Comparison of ENCODE assay signal across 15 cellular contexts in genomic region chr17:82780981-82781893, GRCh38. TPM values are rescaled to one million over a fixed set of nuclear protein-coding genes. Genes with fewer than 3 reads are reported as not detected.
A peak's percentile ranks its signal among the peaks of the same experiment; 100 is the strongest.
DNase-seq lines count a peak whose midpoint lies in the region; ATAC-seq, FAIRE-seq and TF ChIP-seq lines count a peak whose summit lies in the region.
"Had no signal": no experiment of that assay in that cellular context is flagged by ENCODE, and none has a peak within 500 bp of the region (broad histone marks: within the 10 kb centered on the region; RNA-seq: fewer than 3 reads in every experiment).

No MANE protein-coding gene starts in this region.

- H3K36me3 ChIP-seq in HCT116 (ENCODE audit: control insufficient read depth in 1 of 2, insufficient read depth in 2 of 2, low read length in 2 of 2) = peaks cover 13 to 19% of the 10 kb centered on the region in 2 experiments; a peak in 3 of 4 replicates
- peaks cover 5 to 25% (median 14%) of the 10 kb centered on the region in 4 experiments; a peak in 7 of 8 replicates for H3K36me3 ChIP-seq in H1 (ENCODE audit: control insufficient read depth in 2 of 4, insufficient read depth in 4 of 4, low read length in 3 of 4)
- peaks cover 26 to 70% of the 10 kb centered on the region in 2 donors for H3K36me3 ChIP-seq in neuronal stem cell (replicated peaks in 1 of 2; ENCODE audit: control insufficient read depth in 2 of 2, insufficient read depth in 2 of 2, low read length in 2 of 2)

- H3K4me1 Mint-ChIP-seq in osteocyte (ENCODE audit: unreplicated experiment) = peaks cover 4% of the 10 kb centered on the region

- no peak overlapping the region for H2AFZ ChIP-seq in HCT116 (ENCODE audit: low read depth, low read length, poor library complexity, severe bottlenecking)
- H2AFZ ChIP-seq in H1 (ENCODE audit: low read length) = no peak overlapping the region
- no peak overlapping the region for H2AFZ ChIP-seq in neuronal stem cell (ENCODE audit: low read length)
- H2AFZ ChIP-seq: hepatocyte had no signal

- no peak overlapping the region for H2AK5ac ChIP-seq in H1 (ENCODE audit: low read depth, low read length)
- H2AK5ac ChIP-seq in neuronal stem cell (ENCODE audit: low read depth, low read length) = no peak overlapping the region

- H3K27me3 Mint-ChIP-seq in osteocyte (ENCODE audit: unreplicated experiment) = no peaks in the 10 kb centered on the region

- no peak overlapping the region for H2BK20ac ChIP-seq in H1 (ENCODE audit: low read length)

- RAD21 ChIA-PET in HCT116 (lab: Charles Lee; ENCODE audit: low non-redundant PET in 1 of 2, low total read pairs in 2 of 2, uncharacterized antibody in 2 of 2, unreplicated experiment in 2 of 2) = interaction anchor here (1.0 to 1.2 kb wide), 2 partner anchors 83 to 132 kb away, joined by 3 to 6 read pairs (median 6); no protein-coding TSS in a partner anchor

- no peak for TF ChIP-seq EP300 in H1 (IDR thresholded peaks at IDR 0.05; ENCODE audit: borderline replicate concordance in 1 of 2, low read depth in 2 of 2, low read length in 2 of 2)

- H3K9ac ChIP-seq in HCT116 (ENCODE audit: low read length) (no peak overlapping the region), H1 (replicated peaks in 1 of 4; ENCODE audit: extremely low read depth in 1 of 4, low read depth in 3 of 4, low read length in 3 of 4) (no peak overlapping the region), neuronal stem cell (ENCODE audit: low read depth, low read length, poor library complexity) (peak overlapping the region; percentile 67)
- H3K9ac ChIP-seq: KMS-11 had no signal

- H3K79me1 ChIP-seq in H1 (ENCODE audit: low read depth, low read length) = peaks cover 22% of the 10 kb centered on the region
- peaks cover 12% of the 10 kb centered on the region for H3K79me1 ChIP-seq in neuronal stem cell (ENCODE audit: low read depth, low read length)

- H3K79me2 ChIP-seq in HCT116 (ENCODE audit: insufficient read depth, low read length) = peaks cover 27% of the 10 kb centered on the region
- peaks cover 0 to 19% of the 10 kb centered on the region in 2 experiments; a peak in 1 of 4 replicates for H3K79me2 ChIP-seq in H1 (ENCODE audit: control insufficient read depth in 1 of 2, insufficient read depth in 2 of 2, low read length in 2 of 2)
- H3K79me2 ChIP-seq: hepatocyte had no signal

- no peak for FAIRE-seq in H1 (lab: Jason Lieb, UNC)

- no peak overlapping the region for H3K56ac ChIP-seq in H1 (replicated peaks; ENCODE audit: insufficient read length, low read depth, low read length)

- no peaks in the 10 kb centered on the region for H3K9me2 ChIP-seq in HCT116 (ENCODE audit: insufficient read depth)

- H3K9me3 Mint-ChIP-seq in osteocyte (ENCODE audit: unreplicated experiment) = no peaks in the 10 kb centered on the region
- H3K9me3 Mint-ChIP-seq: CD8-positive, alpha-beta T cell had no signal

- 86% methylated on average over 21 of the region's 27 CpGs; no CpG with 5 or more reads in 1 of the 2 experiments for WGBS in H1 (ENCODE audit: extremely low coverage in 1 of 2, insufficient coverage in 1 of 2, insufficient read length in 1 of 2, insufficient replicate concordance in 2 of 2, low coverage in 1 of 2, low lambda C conversion rate in 2 of 2, missing lambda C conversion rate in 1 of 2), 2 experiments
- WGBS in neuronal stem cell (ENCODE audit: extremely low coverage in 2 of 2, insufficient read length in 2 of 2, insufficient replicate concordance in 1 of 2), 2 donors = no CpG with 5 or more reads among the region's 27 CpGs

- H3K18ac ChIP-seq in H1 (ENCODE audit: extremely low read depth, low read length) (no peak overlapping the region; the same call in 1 of the 2 replicates), neuronal stem cell (ENCODE audit: low read length) (no peak overlapping the region)

- H3K14ac ChIP-seq in H1 (ENCODE audit: insufficient read length) = no peak overlapping the region
- no peak overlapping the region for H3K14ac ChIP-seq in neuronal stem cell (ENCODE audit: low read length)

- H3K23me2 ChIP-seq in H1 (ENCODE audit: low read depth, low read length) = no peaks in the 10 kb centered on the region

- peak; percentile 39 for ATAC-seq in HCT116
- ATAC-seq in HG02623 (IDR thresholded peaks at IDR 0.05; ENCODE audit: unreplicated experiment) = no peak

- H2BK5ac ChIP-seq in H1 (ENCODE audit: low read depth, low read length) (0 out of 2 replicates have a peak overlapping the region, but pooled peaks have one; percentile 2), neuronal stem cell (ENCODE audit: low read length) (no peak overlapping the region)

- H3K27ac Mint-ChIP-seq in osteocyte (ENCODE audit: unreplicated experiment) = no peak overlapping the region

- H2BK15ac ChIP-seq in H1 (ENCODE audit: low read length) (no peak overlapping the region), neuronal stem cell (ENCODE audit: low read length) (no peak overlapping the region)

- H4K20me1 ChIP-seq in HCT116 (ENCODE audit: insufficient read depth) = no peaks in the 10 kb centered on the region
- peaks cover 11 to 22% of the 10 kb centered on the region in 2 experiments for H4K20me1 ChIP-seq in H1 (replicated peaks in 1 of 2; ENCODE audit: control insufficient read depth in 1 of 2, insufficient read depth in 2 of 2, low read length in 2 of 2)

- no peak overlapping the region for H3K23ac ChIP-seq in H1 (ENCODE audit: insufficient read length)
- H3K23ac ChIP-seq in neuronal stem cell (ENCODE audit: low read depth, low read length, poor library complexity) = peak overlapping the region; percentile 55

- H4K91ac ChIP-seq in H1 (replicated peaks; ENCODE audit: insufficient read length, low read length) = no peak overlapping the region
- no peak overlapping the region for H4K91ac ChIP-seq in neuronal stem cell (ENCODE audit: low read depth, low read length, poor library complexity)

- TF ChIP-seq RAD21 in HCT116 (IDR thresholded peaks at IDR 0.05; ENCODE audit: low read depth) (no peak), H1 (IDR thresholded peaks at IDR 0.05 in 1 of 2, conservative IDR thresholded peaks at IDR 0.05 in 1 of 2; ENCODE audit: low read depth in 2 of 2, low read length in 2 of 2) (no peak)

- H3K4me2 ChIP-seq in HCT116 (ENCODE audit: low read length) = no peak overlapping the region
- H3K4me2 ChIP-seq in H1 (ENCODE audit: insufficient read depth in 1 of 2, low read depth in 2 of 2, low read length in 2 of 2) = no peak overlapping the region
- no peak overlapping the region for H3K4me2 ChIP-seq in neuronal stem cell (ENCODE audit: insufficient read depth, low read length, poor library complexity, severe bottlenecking)
- H3K4me2 ChIP-seq: hepatocyte, KMS-11, smooth muscle cell had no signal

- TF ChIP-seq POLR2A in HCT116 (IDR thresholded peaks at IDR 0.05; ENCODE audit: borderline replicate concordance, extremely low read depth, insufficient read depth, insufficient read length) = no peak
- no peak for TF ChIP-seq POLR2A in H1 (IDR thresholded peaks at IDR 0.05; ENCODE audit: control extremely low read depth in 1 of 2, low read depth in 2 of 2, low read length in 2 of 2)

- no peak overlapping the region for H2BK12ac ChIP-seq in H1 (ENCODE audit: low read depth, low read length)
- H2BK12ac ChIP-seq in neuronal stem cell (ENCODE audit: low read length) = no peak overlapping the region

- peak; percentile 15 for DNase-seq in NCI-H82 (lab: John Stamatoyannopoulos, UW)
- DNase-seq in NCI-H82 treated with DMSO at 0.1 percent for 48 hours (lab: John Stamatoyannopoulos, UW; ENCODE audit: unreplicated experiment) = no peak
- no peak for DNase-seq in HCT116 (ENCODE audit: low read depth, low spot score)
- no peak for DNase-seq in H1 (ENCODE audit: low read depth in 1 of 2, low spot score in 2 of 2)
- no peak for DNase-seq in neuronal stem cell (ENCODE audit: low spot score)
- DNase-seq in osteocyte (ENCODE audit: extremely low spot score, unreplicated experiment) = no peak
- no peak for DNase-seq in AG20443 (ENCODE audit: low spot score)

- H2BK120ac ChIP-seq in H1 (replicated peaks; ENCODE audit: low read depth, low read length) (no peak overlapping the region), neuronal stem cell (ENCODE audit: low read depth, low read length) (no peak overlapping the region)

- H4K5ac ChIP-seq in H1 (ENCODE audit: insufficient read length, low read depth, low read length) = no peak overlapping the region

- no peaks in the 10 kb centered on the region for H3K27me3 ChIP-seq in HCT116 (ENCODE audit: insufficient read depth, low read length)
- no peaks in the 10 kb centered on the region for H3K27me3 ChIP-seq in H1 (replicated peaks in 1 of 4; ENCODE audit: control insufficient read depth in 3 of 4, extremely low read depth in 1 of 4, insufficient read depth in 3 of 4, low read length in 3 of 4)
- H3K27me3 ChIP-seq in neuronal stem cell (ENCODE audit: control insufficient read depth in 3 of 3, insufficient read depth in 3 of 3, low read depth in 1 of 3, low read length in 3 of 3) = no peaks in the 10 kb centered on the region
- H3K27me3 ChIP-seq: hepatocyte, tibial nerve had no signal

- intact Hi-C loops in HCT116 (cut with micrococcal nuclease) = no loop called here

- H3K9me3 ChIP-seq in HCT116 (ENCODE audit: control insufficient read depth in 1 of 2, insufficient read depth in 1 of 2, low read depth in 1 of 2, low read length in 2 of 2) = no peaks in the 10 kb centered on the region
- peaks cover 0 to 3% of the 10 kb centered on the region in 2 experiments; a peak in 1 of 4 replicates for H3K9me3 ChIP-seq in H1 (ENCODE audit: insufficient read depth in 2 of 2, low read depth in 1 of 2, low read length in 1 of 2)
- H3K9me3 ChIP-seq in neuronal stem cell (replicated peaks in 1 of 2; ENCODE audit: control insufficient read depth in 2 of 2, insufficient read depth in 1 of 2, low read depth in 1 of 2, low read length in 2 of 2) = peaks cover 0 to 4% of the 10 kb centered on the region in 2 donors
- H3K9me3 ChIP-seq: tibial nerve had no signal

- no TSS peak for BruUV-seq in HCT116 (replicated peaks; lab: Mats Ljungman, UMichigan)

- no peak overlapping the region for H3K4ac ChIP-seq in H1 (replicated peaks; ENCODE audit: insufficient read length, low read depth, low read length)
- H3K4ac ChIP-seq in neuronal stem cell (ENCODE audit: low read length) = no peak overlapping the region

- H3K36me3 Mint-ChIP-seq in osteocyte (ENCODE audit: unreplicated experiment) = peaks cover 7% of the 10 kb centered on the region

- no peak overlapping the region for H3K4me3 ChIP-seq in HCT116 (replicated peaks in 1 of 2; ENCODE audit: low read depth in 1 of 2, low read length in 2 of 2)
- H3K4me3 ChIP-seq in H1 (ENCODE audit: extremely low read depth in 1 of 4, insufficient read depth in 2 of 4, low read depth in 3 of 4, low read length in 4 of 4) = no peak overlapping the region
- no peak overlapping the region for H3K4me3 ChIP-seq in neuronal stem cell (ENCODE audit: low read length in 2 of 2)
- H3K4me3 ChIP-seq: hepatocyte, smooth muscle cell, tibial nerve had no signal

- TF ChIP-seq CTCF in HCT116 (IDR thresholded peaks at IDR 0.05 in 2 of 3, conservative IDR thresholded peaks at IDR 0.05 in 1 of 3; ENCODE audit: borderline replicate concordance in 1 of 3, insufficient read depth in 1 of 3, low read depth in 2 of 3, low read length in 2 of 3) (no peak), H1 (IDR thresholded peaks at IDR 0.05; ENCODE audit: control extremely low read depth in 1 of 3, insufficient read depth in 1 of 3, low read depth in 1 of 3, low read length in 3 of 3) (no peak), osteocyte (IDR thresholded peaks at IDR 0.05) (no peak)

- POLR2A ChIA-PET in HCT116 (lab: Charles Lee) (no interaction called here), H1 (lab: Charles Lee; ENCODE audit: partially characterized antibody) (no interaction called here)

- H3K4me1 ChIP-seq in HCT116 (ENCODE audit: control insufficient read depth in 1 of 2, insufficient read depth in 2 of 2, low read length in 2 of 2) = no peaks in the 10 kb centered on the region
- H3K4me1 ChIP-seq in H1 (replicated peaks in 1 of 4; ENCODE audit: control insufficient read depth in 3 of 4, insufficient read depth in 4 of 4, low read length in 3 of 4) = peaks cover 0 to 4% (median 1%) of the 10 kb centered on the region in 4 experiments; a peak in 2 of 7 replicates
- H3K4me1 ChIP-seq in neuronal stem cell (ENCODE audit: control insufficient read depth in 2 of 2, insufficient read depth in 1 of 2, low read depth in 1 of 2, low read length in 2 of 2) = peaks cover 0 to 2% of the 10 kb centered on the region in 2 donors

- CTCF ChIA-PET in HCT116 (lab: Charles Lee) = interaction anchor here (0.8 to 2.6 kb wide), 6 partner anchors 10 to 151 kb away, joined by 3 to 26 read pairs (median 4); no protein-coding TSS in a partner anchor
- CTCF ChIA-PET in H1 (lab: Charles Lee; ENCODE audit: partially characterized antibody) = interaction anchor here (0.6 to 3.0 kb wide), 44 partner anchors 10 to 396 kb away, joined by 3 to 20 read pairs (median 4); partner anchors contain the start of gene ZNF750

- no peak overlapping the region for H3K27ac ChIP-seq in HCT116 (ENCODE audit: low read depth, low read length)
- no peak overlapping the region for H3K27ac ChIP-seq in H1 (ENCODE audit: low read depth, low read length)
- H3K27ac ChIP-seq in neuronal stem cell (replicated peaks; ENCODE audit: low read length) = no peak overlapping the region
- H3K27ac ChIP-seq: hepatocyte, KMS-11 had no signal

- H4K8ac ChIP-seq in H1 (ENCODE audit: extremely low read depth, insufficient read depth, low read length) (no peak overlapping the region), neuronal stem cell (ENCODE audit: low read depth, low read length) (no peak overlapping the region)

- H3K4me3 Mint-ChIP-seq in osteocyte (ENCODE audit: unreplicated experiment) = no peak overlapping the region
- H3K4me3 Mint-ChIP-seq: CD8-positive, alpha-beta T cell had no signal

RNA-seq across cellular contexts. Expression of gene TBCD, which starts 29.4 kb away (rescaled TPM):
- total RNA-seq in HCT116 (2021; ENCODE audit: unreplicated experiment) (152 TPM), osteocyte (74.0 and 75.7 TPM in 2 replicates)
- polyA plus RNA-seq in HCT116 (2012) = 140 and 154 TPM in 2 replicates
- 117 and 118 TPM in 2 replicates for total RNA-seq in H1 (2021; fragmentation: NEBNext Ultra II Directional; extraction: Animal tissue kit (Norgen Biotek cat#: 25700))
- polyA plus RNA-seq in H1 (2011; rRNA removed) = 162 and 214 TPM in 2 replicates
- 111 TPM for polyA plus RNA-seq in H1 (2011; cell fraction: cytosol; rRNA removed)
- 346 TPM for polyA plus RNA-seq in H1 (2011; cell fraction: nucleus; rRNA removed)
- 116 to 160 TPM (median 143 TPM) in 4 replicates for polyA plus RNA-seq in H1 (2012, experiment 1 of 2)
- polyA plus RNA-seq in H1 (2012, experiment 2 of 2) = 116 TPM
- 64.1 TPM for polyA plus RNA-seq in H1 (2013, experiment 1 of 2)
- 59.0 TPM for polyA plus RNA-seq in H1 (2013, experiment 2 of 2)
- 107 and 112 TPM in 2 replicates for polyA minus RNA-seq in H1 (2011; rRNA and poly(A)+ RNA removed)
- 87.7 TPM for polyA minus RNA-seq in H1 (2011; cell fraction: cytosol; rRNA and poly(A)+ RNA removed)
- polyA minus RNA-seq in H1 (2011; cell fraction: nucleus; rRNA and poly(A)+ RNA removed) = 90.6 TPM
- polyA plus RNA-seq in neuronal stem cell (2013, experiment 1 of 2) = 62.8 TPM
- 65.7 TPM for polyA plus RNA-seq in neuronal stem cell (2013, experiment 2 of 2)

RNA-seq across cellular contexts. Expression of gene FN3K, which starts 45.8 kb away (rescaled TPM):
- 9.9 TPM for total RNA-seq in HCT116 (2021; ENCODE audit: unreplicated experiment)
- polyA plus RNA-seq in HCT116 (2012) = 8.6 and 10.7 TPM in 2 replicates
- 13.6 and 14.2 TPM in 2 replicates for total RNA-seq in H1 (2021; fragmentation: NEBNext Ultra II Directional; extraction: Animal tissue kit (Norgen Biotek cat#: 25700))
- 0.88 and 2.1 TPM in 2 replicates for polyA plus RNA-seq in H1 (2011; rRNA removed)
- polyA plus RNA-seq in H1 (2011; cell fraction: cytosol; rRNA removed) = 2.4 TPM
- polyA plus RNA-seq in H1 (2011; cell fraction: nucleus; rRNA removed) = 4.6 TPM
- 13.9 to 22.0 TPM (median 20.3 TPM) in 4 replicates for polyA plus RNA-seq in H1 (2012, experiment 1 of 2)
- 13.0 TPM for polyA plus RNA-seq in H1 (2012, experiment 2 of 2)
- polyA plus RNA-seq in H1 (2013, experiment 1 of 2) = 6.2 TPM
- polyA plus RNA-seq in H1 (2013, experiment 2 of 2) = 5.4 TPM
- 1.7 and 1.8 TPM in 2 replicates for polyA minus RNA-seq in H1 (2011; rRNA and poly(A)+ RNA removed)
- 7.4 TPM for polyA minus RNA-seq in H1 (2011; cell fraction: cytosol; rRNA and poly(A)+ RNA removed)
- 5.4 TPM for polyA minus RNA-seq in H1 (2011; cell fraction: nucleus; rRNA and poly(A)+ RNA removed)
- polyA plus RNA-seq in neuronal stem cell (2013, experiment 1 of 2) = 15.9 TPM
- polyA plus RNA-seq in neuronal stem cell (2013, experiment 2 of 2) = 17.0 TPM
- total RNA-seq in osteocyte = 22.9 and 25.2 TPM in 2 replicates

RNA-seq across cellular contexts. Expression of gene ZNF750, which starts 58.6 kb away (rescaled TPM):
- total RNA-seq in HCT116 (2021; ENCODE audit: unreplicated experiment) (not detected), osteocyte (not detected in 2 replicates)
- polyA plus RNA-seq in HCT116 (2012) = 0.04 and 0.05 TPM in 2 replicates
- not detected in 2 replicates for total RNA-seq in H1 (2021; fragmentation: NEBNext Ultra II Directional; extraction: Animal tissue kit (Norgen Biotek cat#: 25700))
- polyA plus RNA-seq in H1 (2011; rRNA removed) = 0.02 TPM in 1 of 2 replicates, not detected in the other
- polyA plus RNA-seq in H1 (2011; cell fraction: cytosol; rRNA removed) = not detected
- polyA plus RNA-seq in H1 (2011; cell fraction: nucleus; rRNA removed) = not detected
- polyA plus RNA-seq in H1 (2012, experiment 1 of 2) = 0.12 to 0.14 TPM in 2 of 4 replicates, not detected in the others
- 0.04 TPM for polyA plus RNA-seq in H1 (2012, experiment 2 of 2)
- polyA plus RNA-seq in H1 (2013, experiment 1 of 2) = 0.02 TPM
- polyA plus RNA-seq in H1 (2013, experiment 2 of 2) = 0.02 TPM
- not detected in 2 replicates for polyA minus RNA-seq in H1 (2011; rRNA and poly(A)+ RNA removed)
- not detected for polyA minus RNA-seq in H1 (2011; cell fraction: cytosol; rRNA and poly(A)+ RNA removed)
- polyA minus RNA-seq in H1 (2011; cell fraction: nucleus; rRNA and poly(A)+ RNA removed) = not detected
- polyA plus RNA-seq in neuronal stem cell (2013, experiment 1 of 2) = 0.01 TPM
- 0.01 TPM for polyA plus RNA-seq in neuronal stem cell (2013, experiment 2 of 2)
- total RNA-seq: CD8-positive, alpha-beta T cell; mucosa of gallbladder; T-helper 2 cell treated with Interferon-gamma antibody and Interleukin-4, amounts not matched to agents 100 ng/mL and 5 ng/mL, for 36 hours; tibial nerve had no signal
